1 cellular context compared by ENCODE assay signal in the genomic region with DNA sequence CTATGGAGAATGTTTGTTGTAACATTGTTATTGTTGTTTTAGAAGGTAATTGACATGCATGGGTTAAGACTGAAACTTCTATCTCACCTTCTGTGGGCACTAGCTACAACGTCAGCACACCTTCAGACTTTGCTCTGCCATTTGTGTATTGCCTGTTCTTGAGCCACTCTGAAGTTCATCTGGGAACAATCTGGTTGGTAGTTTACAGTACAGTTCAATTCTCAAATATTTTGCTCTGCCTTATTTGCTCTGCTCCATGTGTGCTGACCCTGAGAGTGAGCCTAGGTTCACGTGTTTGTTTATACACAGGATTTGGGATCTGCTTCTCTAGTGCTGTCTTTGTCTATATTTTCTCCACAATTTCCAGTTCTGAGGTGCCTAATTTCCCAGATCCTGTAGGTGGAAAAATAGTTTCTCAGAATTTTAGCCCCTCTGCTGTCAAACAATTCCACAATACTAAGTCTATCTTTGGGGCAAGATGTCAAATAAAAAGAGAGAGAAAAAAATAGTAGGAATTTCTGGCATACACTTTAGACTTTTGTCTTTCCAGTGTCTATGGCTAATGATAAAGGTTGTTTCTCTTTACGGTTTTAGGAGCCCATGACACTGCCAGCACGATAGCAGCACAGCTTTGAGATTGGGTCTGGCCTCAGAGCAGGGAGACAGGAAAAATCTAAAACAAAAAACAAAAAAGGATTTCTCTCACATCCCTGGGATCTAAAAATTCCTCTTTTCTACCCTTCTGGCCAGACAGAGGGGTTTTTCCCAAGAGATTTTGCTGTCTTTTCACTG.
A peak's percentile ranks its signal among the peaks of the same experiment; 100 is the strongest.
TF ChIP-seq lines count a peak whose summit lies in the region.

No MANE protein-coding gene starts in this region.

TF ChIP-seq in HepG2, 621 proteins besides CTCF, POLR2A, EP300 and RAD21 (continued from another document):
- TF ChIP-seq, protein P1, sequence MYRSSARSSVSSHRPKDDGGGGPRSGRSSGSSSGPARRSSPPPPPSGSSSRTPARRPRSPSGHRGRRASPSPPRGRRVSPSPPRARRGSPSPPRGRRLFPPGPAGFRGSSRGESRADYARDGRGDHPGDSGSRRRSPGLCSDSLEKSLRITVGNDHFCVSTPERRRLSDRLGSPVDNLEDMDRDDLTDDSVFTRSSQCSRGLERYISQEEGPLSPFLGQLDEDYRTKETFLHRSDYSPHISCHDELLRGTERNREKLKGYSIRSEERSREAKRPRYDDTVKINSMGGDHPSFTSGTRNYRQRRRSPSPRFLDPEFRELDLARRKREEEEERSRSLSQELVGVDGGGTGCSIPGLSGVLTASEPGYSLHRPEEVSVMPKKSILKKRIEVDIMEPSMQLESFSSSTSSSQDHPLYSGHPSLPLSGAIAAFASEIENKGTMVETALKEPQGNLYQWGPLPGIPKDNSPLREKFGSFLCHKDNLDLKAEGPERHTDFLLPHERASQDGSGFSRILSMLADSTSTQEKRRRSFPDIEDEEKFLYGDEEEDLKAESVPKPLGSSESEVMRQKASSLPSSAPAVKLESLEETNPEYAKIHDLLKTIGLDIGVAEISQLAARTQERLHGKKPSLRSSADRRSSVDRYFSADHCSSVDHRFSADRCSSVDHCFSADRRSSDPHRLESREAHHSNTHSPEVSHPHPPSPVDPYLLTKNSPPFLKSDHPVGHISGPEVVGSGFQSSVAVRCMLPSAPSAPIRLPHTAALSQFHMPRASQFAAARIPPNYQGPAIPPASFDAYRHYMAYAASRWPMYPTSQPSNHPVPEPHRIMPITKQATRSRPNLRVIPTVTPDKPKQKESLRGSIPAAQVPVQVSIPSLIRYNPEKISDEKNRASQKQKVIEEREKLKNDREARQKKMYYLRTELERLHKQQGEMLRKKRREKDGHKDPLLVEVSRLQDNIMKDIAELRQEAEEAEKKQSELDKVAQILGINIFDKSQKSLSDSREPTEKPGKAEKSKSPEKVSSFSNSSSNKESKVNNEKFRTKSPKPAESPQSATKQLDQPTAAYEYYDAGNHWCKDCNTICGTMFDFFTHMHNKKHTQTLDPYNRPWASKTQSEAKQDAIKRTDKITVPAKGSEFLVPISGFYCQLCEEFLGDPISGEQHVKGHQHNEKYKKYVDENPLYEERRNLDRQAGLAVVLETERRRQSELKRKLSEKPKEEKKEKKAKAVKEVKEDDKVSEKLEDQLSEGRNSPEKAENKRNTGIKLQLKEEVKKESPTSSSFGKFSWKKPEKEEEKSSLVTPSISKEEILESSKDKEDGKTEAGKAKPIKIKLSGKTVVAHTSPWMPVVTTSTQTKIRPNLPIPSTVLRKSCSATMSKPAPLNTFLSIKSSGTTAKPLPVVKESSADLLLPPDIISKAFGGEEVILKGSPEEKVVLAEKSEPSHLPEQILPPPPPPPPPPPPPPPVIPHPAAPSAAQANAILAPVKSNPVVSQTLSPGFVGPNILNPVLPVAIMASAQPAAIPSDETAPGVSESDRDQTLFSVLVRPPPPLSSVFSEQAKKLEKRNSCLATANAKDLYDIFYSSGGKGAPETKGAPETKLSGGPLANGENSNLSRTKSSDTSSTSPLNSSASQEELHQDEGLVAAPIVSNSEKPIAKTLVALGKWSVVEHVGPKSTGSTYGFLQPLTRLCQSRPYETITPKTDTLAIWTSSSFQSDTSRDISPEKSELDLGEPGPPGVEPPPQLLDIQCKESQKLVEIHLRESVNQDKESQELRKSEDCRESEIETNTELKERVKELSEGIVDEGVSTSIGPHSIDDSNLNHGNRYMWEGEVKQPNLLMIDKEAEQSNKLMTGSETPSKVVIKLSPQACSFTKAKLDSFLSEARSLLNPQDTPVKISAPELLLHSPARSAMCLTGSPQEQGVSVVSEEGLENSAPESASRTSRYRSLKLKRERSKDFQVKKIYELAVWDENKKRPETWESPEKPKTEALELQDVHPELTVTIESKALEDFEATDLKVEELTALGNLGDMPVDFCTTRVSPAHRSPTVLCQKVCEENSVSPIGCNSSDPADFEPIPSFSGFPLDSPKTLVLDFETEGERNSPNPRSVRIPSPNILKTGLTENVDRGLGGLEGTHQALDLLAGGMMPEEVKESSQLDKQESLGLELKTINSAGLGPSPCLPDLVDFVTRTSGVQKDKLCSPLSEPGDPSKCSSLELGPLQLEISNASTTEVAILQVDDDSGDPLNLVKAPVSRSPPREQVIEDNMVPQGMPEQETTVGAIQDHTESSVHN (CRISPR knock-in tag; IDR thresholded peaks at IDR 0.05), result no peak
- TF ChIP-seq SOX5 (CRISPR knock-in tag; IDR thresholded peaks at IDR 0.05; ENCODE audit: borderline replicate concordance), result peak; percentile 45; the same call in 1 of the 2 replicates
- TF ChIP-seq NCOA2 (CRISPR knock-in tag; IDR thresholded peaks at IDR 0.05), result peak; percentile 58; the same call in 1 of the 2 replicates
- TF ChIP-seq ARNTL (CRISPR knock-in tag; IDR thresholded peaks at IDR 0.05), result peak; percentile 75
- TF ChIP-seq NFE2 (CRISPR knock-in tag; IDR thresholded peaks at IDR 0.05), result no peak
- no peak for TF ChIP-seq TCF12 (IDR thresholded peaks at IDR 0.05)
- 0 out of 2 replicates have a peak, but pooled peaks have one; percentile 27 for TF ChIP-seq TCF12 (CRISPR knock-in tag; IDR thresholded peaks at IDR 0.05)
- TF ChIP-seq ZNF235 (CRISPR knock-in tag; IDR thresholded peaks at IDR 0.05; ENCODE audit: borderline replicate concordance), result no peak
- no peak for TF ChIP-seq NFE2L1 (CRISPR knock-in tag; IDR thresholded peaks at IDR 0.05; ENCODE audit: borderline replicate concordance)
- TF ChIP-seq POGZ (CRISPR knock-in tag; IDR thresholded peaks at IDR 0.05), result peak; percentile 79
- peak; percentile 75; the same call in 1 of the 2 replicates for TF ChIP-seq ZNF644 (CRISPR knock-in tag; IDR thresholded peaks at IDR 0.05; ENCODE audit: low read depth)
TF ChIP-seq in HepG2: peak in this region for 67.
